2 cellular contexts compared by ENCODE assay signal in genomic region chr1:12636098-12636950, GRCh38.
TF ChIP-seq lines count a peak whose summit lies in the region.

No MANE protein-coding gene starts in this region.

TF ChIP-seq in GM23338, 12 proteins besides CTCF, POLR2A, EP300 and RAD21:
- TF ChIP-seq STAT1 (IDR thresholded peaks at IDR 0.05; ENCODE audit: unreplicated experiment): no peak
- no peak for TF ChIP-seq ZNF462 (CRISPR knock-in tag; IDR thresholded peaks at IDR 0.05)

TF ChIP-seq in K562, 482 proteins besides CTCF, POLR2A, EP300 and RAD21:
- TF ChIP-seq ARID4B (CRISPR knock-in tag; IDR thresholded peaks at IDR 0.05) (0 out of 2 replicates have a peak, but pooled peaks have one; percentile 35), ZBTB33 (CRISPR knock-in tag; IDR thresholded peaks at IDR 0.05) (peak; percentile 66; the same call in 1 of the 2 replicates), BRCA1 (IDR thresholded peaks at IDR 0.05) (no peak), BRCA1 (CRISPR knock-in tag; IDR thresholded peaks at IDR 0.05) (no peak), ZNF143 (CRISPR knock-in tag; IDR thresholded peaks at IDR 0.05) (0 out of 2 replicates have a peak, but pooled peaks have one; percentile 17), ZNF24 (IDR thresholded peaks at IDR 0.05) (peak; percentile 47; the same call in 1 of the 2 replicates), ZNF431 (CRISPR knock-in tag; IDR thresholded peaks at IDR 0.05) (no peak), CBFA2T2 (conservative IDR thresholded peaks at IDR 0.05) (no peak), MCM2 (IDR thresholded peaks at IDR 0.05; ENCODE audit: low read depth) (no peak)
